In genomic region chr13:40190656-40191100, GRCh38 we compare ENCODE assay signal across 9 cellular contexts.
DNase-seq lines count a peak whose midpoint lies in the region; ATAC-seq and TF ChIP-seq lines count a peak whose summit lies in the region.
"Had no signal": no experiment of that assay in that cellular context is flagged by ENCODE, and none has a peak within 500 bp of the region (broad histone marks: within the 10 kb centered on the region; RNA-seq: fewer than 3 reads in every experiment).

No MANE protein-coding gene starts in this region.

- no peaks in the 10 kb centered on the region for H3K9me3 ChIP-seq in colonic mucosa
- H3K9me3 ChIP-seq: neutrophil had no signal

- ATAC-seq in HG03159 (IDR thresholded peaks at IDR 0.05; ENCODE audit: unreplicated experiment): peak; percentile 78
- peak; percentile 97 for ATAC-seq in memory B cell (ENCODE audit: low read depth)
- no peak for ATAC-seq in left lobe of liver
- ATAC-seq in HG02885 (IDR thresholded peaks at IDR 0.05; ENCODE audit: poor library complexity, unreplicated experiment): no peak

- no peak overlapping the region for H3K4me3 ChIP-seq in colonic mucosa

- H3K36me3 ChIP-seq in colonic mucosa: no peaks in the 10 kb centered on the region
- H3K36me3 ChIP-seq: neutrophil had no signal

- H3K27me3 ChIP-seq in colonic mucosa: no peaks in the 10 kb centered on the region

- H3K27me3 Mint-ChIP-seq in memory B cell: no peaks in the 10 kb centered on the region

- no peak for TF ChIP-seq CTCF in colonic mucosa (IDR thresholded peaks at IDR 0.05)

- H3K4me1 Mint-ChIP-seq in memory B cell: peaks cover 4% of the 10 kb centered on the region

- DNase-seq in COLO829 (ENCODE audit: low spot score) (peak; percentile 82), colonic mucosa (no peak), memory B cell (ENCODE audit: low spot score in 2 of 2) (peak; percentile 26), left lobe of liver (ENCODE audit: low spot score) (no peak)
- peak; percentile 58 for DNase-seq in activated CD4-positive, CD25-positive, alpha-beta regulatory T cell treated with anti-CD3 and anti-CD28 coated beads, Interleukin-2, amount 50 U/mL, for 72 hours
- peak in 2 of 3 donors; percentile 32 to 51 for DNase-seq in stimulated activated CD4-positive, alpha-beta T cell treated with anti-CD3 and anti-CD28 coated beads, TNF-alpha, amount 100 ng/mL, for 48 hours (ENCODE audit: low read depth in 3 of 3)

- peak overlapping the region; percentile 70 for H3K27ac Mint-ChIP-seq in memory B cell

- intact Hi-C loops in colonic mucosa (cut with DNase I): no loop called here

- H3K9me3 Mint-ChIP-seq in memory B cell: no peaks in the 10 kb centered on the region

- no peak overlapping the region for H3K4me3 Mint-ChIP-seq in memory B cell

- H3K4me1 ChIP-seq in colonic mucosa: no peaks in the 10 kb centered on the region

- peak overlapping the region; percentile 43 for H3K27ac ChIP-seq in colonic mucosa
- H3K27ac ChIP-seq: neutrophil had no signal

- H3K9ac ChIP-seq in colonic mucosa (ENCODE audit: low read depth in 2 of 2, low read length in 2 of 2): no peak overlapping the region

- H3K36me3 Mint-ChIP-seq in memory B cell: no peaks in the 10 kb centered on the region

Comparison
In these comparisons a context has a peak if more than half of its experiments do, and no peak if none do; other contexts are left out.
1. DNase-seq: peak in COLO829 (single experiment), activated CD4-positive, CD25-positive, alpha-beta regulatory T cell treated with anti-CD3 and anti-CD28 coated beads, Interleukin-2, amount 50 U/mL, for 72 hours (single experiment), memory B cell (2 of 2) and stimulated activated CD4-positive, alpha-beta T cell treated with anti-CD3 and anti-CD28 coated beads, TNF-alpha, amount 100 ng/mL, for 48 hours (2 of 3); none in colonic mucosa (single experiment) and left lobe of liver (single experiment).
2. ATAC-seq: peak in HG03159 (single experiment) and memory B cell (single experiment); none in left lobe of liver (single experiment) and HG02885 (single experiment).